ENCODE assay signal across 9 cellular contexts in genomic region chr12:9169986-9170634, GRCh38. TPM values are rescaled to one million over a fixed set of nuclear protein-coding genes. Genes with fewer than 3 reads are reported as not detected.
"Had no signal": no experiment of that assay in that cellular context is flagged by ENCODE, and none has a peak within 500 bp of the region (broad histone marks: within the 10 kb centered on the region; RNA-seq: fewer than 3 reads in every experiment).

No MANE protein-coding gene starts in this region.

RNA-seq across cellular contexts. Expression of gene PZP, which starts 38.1 kb away (rescaled TPM):
- total RNA-seq: chondrocyte; esophagus mucosa; naive thymus-derived CD4-positive, alpha-beta T cell; osteocyte; right atrium auricular region; SK-MEL-5; T-helper 1 cell treated with Interleukin-12 subunit alpha and Interleukin-12 subunit beta and Interleukin-4 antibody, amounts not matched to agents 30 ng/mL and 1 ng/mL, for 36 hours; thyroid gland had no signal
- polyA plus RNA-seq: keratinocyte; naive thymus-derived CD4-positive, alpha-beta T cell had no signal

RNA-seq across cellular contexts. Expression of gene A2M, which starts 54.4 kb away (rescaled TPM):
- total RNA-seq: T-helper 1 cell treated with Interleukin-12 subunit alpha and Interleukin-12 subunit beta and Interleukin-4 antibody, amounts not matched to agents 30 ng/mL and 1 ng/mL, for 36 hours had no signal
